ENCODE assay signal across 18 cellular contexts in the genomic region with DNA sequence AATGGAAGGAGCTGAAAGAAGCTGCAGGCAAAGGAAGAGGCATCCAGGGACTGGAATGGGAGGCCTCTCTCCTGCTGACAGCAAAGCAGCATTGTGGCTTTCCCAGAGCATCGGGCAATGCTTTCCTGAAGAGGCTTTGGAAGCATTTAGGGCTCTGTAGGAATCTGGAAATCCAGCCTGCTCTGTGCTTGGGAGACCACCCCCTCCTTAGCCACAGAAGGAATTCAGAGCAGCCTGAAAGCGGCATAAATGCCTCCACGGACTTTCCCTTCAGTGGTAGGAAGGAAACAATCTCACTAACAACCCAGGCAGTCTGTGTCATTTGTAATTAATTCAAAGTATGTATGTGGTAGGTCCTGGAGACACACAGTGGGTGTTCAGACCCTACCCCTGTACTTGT. TPM values are rescaled to one million over a fixed set of nuclear protein-coding genes. Genes with fewer than 3 reads are reported as not detected.
A peak's percentile ranks its signal among the peaks of the same experiment; 100 is the strongest.
DNase-seq lines count a peak whose midpoint lies in the region; ATAC-seq and TF ChIP-seq lines count a peak whose summit lies in the region.
"Had no signal": no experiment of that assay in that cellular context is flagged by ENCODE, and none has a peak within 500 bp of the region (broad histone marks: within the 10 kb centered on the region; RNA-seq: fewer than 3 reads in every experiment).

No MANE protein-coding gene starts in this region.

- H3K4me2 ChIP-seq in GM23338: no peak overlapping the region

- ATAC-seq in GM23338: peak; percentile 71
- no peak for ATAC-seq in GM18498 (IDR thresholded peaks at IDR 0.05; ENCODE audit: unreplicated experiment)
- ATAC-seq: activated T-cell treated with anti-CD3 and anti-CD28 coated beads, Interleukin-2, amount 50 U/mL, for 4 hours; gastroesophageal sphincter; HepG2; natural killer cell; T-helper 17 cell had no signal

- H2AFZ ChIP-seq in GM23338: no peak overlapping the region

- H3K79me2 ChIP-seq in GM23338 (replicated peaks; ENCODE audit: insufficient read depth): no peaks in the 10 kb centered on the region

- peaks cover 39% of the 10 kb centered on the region for H3K4me1 Mint-ChIP-seq in GM23338
- H3K4me1 Mint-ChIP-seq: T-helper 17 cell had no signal

- H3K27me3 Mint-ChIP-seq in GM23338 (ENCODE audit: insufficient read depth, low read depth, poor library complexity): peaks cover 7% of the 10 kb centered on the region

- H3K9me3 Mint-ChIP-seq in GM23338: no peaks in the 10 kb centered on the region
- H3K9me3 Mint-ChIP-seq: activated CD4-positive, alpha-beta T cell treated with anti-CD3 and anti-CD28 coated beads, Interleukin-2, amount 10 ng/mL, durations not matched to agents 24 days and 14 days; activated T-cell treated with anti-CD3 and anti-CD28 coated beads, Interleukin-2, amount 50 U/mL, for 4 hours; natural killer cell had no signal

- H3K4me3 ChIP-seq in GM23338 (no peak overlapping the region), adipocyte (ENCODE audit: low read length) (no peak overlapping the region)
- H3K4me3 ChIP-seq: gastroesophageal sphincter, sigmoid colon had no signal

- no peaks in the 10 kb centered on the region for H3K36me3 Mint-ChIP-seq in GM23338 (ENCODE audit: low read depth)
- H3K36me3 Mint-ChIP-seq: natural killer cell had no signal

- H3K36me3 ChIP-seq in GM23338 (ENCODE audit: insufficient read depth) (no peaks in the 10 kb centered on the region), adipocyte (ENCODE audit: control insufficient read depth, insufficient read depth, low read length, severe bottlenecking) (no peaks in the 10 kb centered on the region)
- H3K36me3 ChIP-seq: gastroesophageal sphincter, sigmoid colon had no signal

- H3K4me1 ChIP-seq in GM23338 (ENCODE audit: insufficient read depth) (peaks cover 15% of the 10 kb centered on the region), adipocyte (ENCODE audit: control insufficient read depth, insufficient read depth, low read length) (peaks cover 22% of the 10 kb centered on the region)
- H3K4me1 ChIP-seq: gastroesophageal sphincter had no signal

- TF ChIP-seq CTCF in GM23338 (conservative IDR thresholded peaks at IDR 0.05; ENCODE audit: low read depth in 2 of 2): no peak

- H3K9me3 ChIP-seq in adipocyte (ENCODE audit: control insufficient read depth, low read length): no peaks in the 10 kb centered on the region
- H3K9me3 ChIP-seq: gastroesophageal sphincter, sigmoid colon had no signal

- peak overlapping the region; percentile 28 for H3K27ac Mint-ChIP-seq in GM23338
- H3K27ac Mint-ChIP-seq: activated CD4-positive, alpha-beta T cell treated with anti-CD3 and anti-CD28 coated beads, Interleukin-2, amount 10 ng/mL, durations not matched to agents 24 days and 14 days; natural killer cell; T-helper 17 cell had no signal

- H3F3A ChIP-seq in GM23338 (replicated peaks; ENCODE audit: low read depth): no peaks in the 10 kb centered on the region

- H3K27me3 ChIP-seq in GM23338 (ENCODE audit: insufficient read depth): no peaks in the 10 kb centered on the region
- no peaks in the 10 kb centered on the region for H3K27me3 ChIP-seq in adipocyte (replicated peaks; ENCODE audit: control insufficient read depth, insufficient read depth, low read length)
- H3K27me3 ChIP-seq: gastroesophageal sphincter, sigmoid colon had no signal

- H4K20me1 ChIP-seq in GM23338 (replicated peaks; ENCODE audit: insufficient read depth): no peaks in the 10 kb centered on the region

- no peak overlapping the region for H3K4me3 Mint-ChIP-seq in GM23338
- H3K4me3 Mint-ChIP-seq: activated CD4-positive, alpha-beta T cell treated with anti-CD3 and anti-CD28 coated beads, Interleukin-2, amount 10 ng/mL, durations not matched to agents 24 days and 14 days; activated T-cell treated with anti-CD3 and anti-CD28 coated beads, Interleukin-2, amount 50 U/mL, for 4 hours; natural killer cell; T-helper 17 cell had no signal

- H3K27ac ChIP-seq in GM23338 (ENCODE audit: low read depth): no peak overlapping the region
- H3K27ac ChIP-seq: gastroesophageal sphincter, sigmoid colon had no signal

- peak; percentile 56 for DNase-seq in GM23338 (ENCODE audit: low spot score)
- DNase-seq in adipocyte (ENCODE audit: low read depth): peak; percentile 43
- DNase-seq in hepatic stellate cell (ENCODE audit: low spot score): peak; percentile 6
- peak; percentile 50 for DNase-seq in retina
- DNase-seq in stimulated activated CD4-positive, alpha-beta T cell treated with anti-CD3 and anti-CD28 coated beads, Interleukin-2, amount 100 ng/mL, for 24 hours: no peak
- DNase-seq in NCI-H82 (lab: John Stamatoyannopoulos, UW): no peak
- DNase-seq: activated CD4-positive, alpha-beta T cell treated with anti-CD3 and anti-CD28 coated beads, Interleukin-2, amount 10 ng/mL, durations not matched to agents 24 days and 14 days; activated T-cell treated with anti-CD3 and anti-CD28 coated beads, Interleukin-2, amount 50 U/mL, for 4 hours; amniotic stem cell; COR-L47; effector memory CD4-positive, alpha-beta T cell; natural killer cell; NCI-H510A; sigmoid colon; T-helper 17 cell had no signal

- H3K9ac ChIP-seq in adipocyte (ENCODE audit: low read length): no peak overlapping the region

- no peaks in the 10 kb centered on the region for H3K9me2 ChIP-seq in GM23338 (ENCODE audit: insufficient read depth)

TF ChIP-seq in GM23338, 12 proteins besides CTCF, POLR2A, EP300 and RAD21 (continues in another document):
- no peak for TF ChIP-seq EZH2 (IDR thresholded peaks at IDR 0.05; ENCODE audit: low read depth, unreplicated experiment)
- TF ChIP-seq EZH2phosphoT487 (IDR thresholded peaks at IDR 0.05; ENCODE audit: unreplicated experiment): no peak
- no peak for TF ChIP-seq JUNB (IDR thresholded peaks at IDR 0.05; ENCODE audit: unreplicated experiment)
- TF ChIP-seq ZNF114 (CRISPR knock-in tag; IDR thresholded peaks at IDR 0.05): no peak
- TF ChIP-seq CREB1 (CRISPR knock-in tag; IDR thresholded peaks at IDR 0.05; ENCODE audit: low read depth): no peak
- no peak for TF ChIP-seq STAT1 (IDR thresholded peaks at IDR 0.05; ENCODE audit: unreplicated experiment)
- TF ChIP-seq, protein P1, sequence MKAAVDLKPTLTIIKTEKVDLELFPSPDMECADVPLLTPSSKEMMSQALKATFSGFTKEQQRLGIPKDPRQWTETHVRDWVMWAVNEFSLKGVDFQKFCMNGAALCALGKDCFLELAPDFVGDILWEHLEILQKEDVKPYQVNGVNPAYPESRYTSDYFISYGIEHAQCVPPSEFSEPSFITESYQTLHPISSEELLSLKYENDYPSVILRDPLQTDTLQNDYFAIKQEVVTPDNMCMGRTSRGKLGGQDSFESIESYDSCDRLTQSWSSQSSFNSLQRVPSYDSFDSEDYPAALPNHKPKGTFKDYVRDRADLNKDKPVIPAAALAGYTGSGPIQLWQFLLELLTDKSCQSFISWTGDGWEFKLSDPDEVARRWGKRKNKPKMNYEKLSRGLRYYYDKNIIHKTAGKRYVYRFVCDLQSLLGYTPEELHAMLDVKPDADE (IDR thresholded peaks at IDR 0.05): no peak
- no peak for TF ChIP-seq ZNF331 (CRISPR knock-in tag; IDR thresholded peaks at IDR 0.05; ENCODE audit: low read depth)
- TF ChIP-seq NANOG (IDR thresholded peaks at IDR 0.05; ENCODE audit: borderline replicate concordance): no peak

RNA-seq across cellular contexts. Expression of a gene that starts 55.4 kb away (rescaled TPM):
- total RNA-seq in GM23338 (2014; rRNA removed; shearing (Covaris generic)): 30.4 and 33.0 TPM in 2 replicates
- polyA plus RNA-seq in GM23338 (2016; fragmentation: Nextera tagmentation; extraction: Ambion mirVana): 12.7 and 13.4 TPM in 2 replicates
- total RNA-seq: natural killer cell, T-helper 17 cell had no signal

Comparison
In these comparisons a context has a peak if more than half of its experiments do, and no peak if none do; other contexts are left out.
1. DNase-seq: peak in GM23338 (single experiment), adipocyte (single experiment), hepatic stellate cell (single experiment) and retina (single experiment); none in stimulated activated CD4-positive, alpha-beta T cell treated with anti-CD3 and anti-CD28 coated beads, Interleukin-2, amount 100 ng/mL, for 24 hours (0 of 2) and NCI-H82 (single experiment).